18 cellular contexts compared by ENCODE assay signal in genomic region chr3:109926376-109926775, GRCh38.
DNase-seq lines count a peak whose midpoint lies in the region; TF ChIP-seq lines count a peak whose summit lies in the region.
"Had no signal": no experiment of that assay in that cellular context is flagged by ENCODE, and none has a peak within 500 bp of the region (broad histone marks: within the 10 kb centered on the region; RNA-seq: fewer than 3 reads in every experiment).

No MANE protein-coding gene starts in this region.

- no peaks in the 10 kb centered on the region for H3K79me2 ChIP-seq in PC-9 (ENCODE audit: low read depth)
- H3K79me2 ChIP-seq: parathyroid adenoma had no signal

- no TSS peak for BruUV-seq in PC-9 (replicated peaks; lab: Mats Ljungman, UMichigan)

- no peaks in the 10 kb centered on the region for H4K20me1 ChIP-seq in PC-9 (ENCODE audit: insufficient read depth)

- no peak overlapping the region for H2AFZ ChIP-seq in PC-9
- H2AFZ ChIP-seq: parathyroid adenoma had no signal

- no peak overlapping the region for H3K4me3 ChIP-seq in PC-9
- H3K4me3 ChIP-seq: right atrium auricular region, transverse colon had no signal

- no peak for TF ChIP-seq CTCF in PC-9 (conservative IDR thresholded peaks at IDR 0.05)

- no peaks in the 10 kb centered on the region for H3K27me3 ChIP-seq in PC-9 (ENCODE audit: insufficient read depth, low read depth)
- H3K27me3 ChIP-seq: right atrium auricular region, transverse colon had no signal

- H3K9me2 ChIP-seq in PC-9 (ENCODE audit: insufficient read depth), result no peaks in the 10 kb centered on the region

- DNase-seq in ELR (ENCODE audit: low read depth), result peak; percentile 8
- DNase-seq in PC-9, result peak in 1 of 2 experiments; percentile 31
- no peak for DNase-seq in epithelial cell of prostate (ENCODE audit: low read depth, low spot score)
- DNase-seq in foreskin melanocyte, result no peak
- no peak for DNase-seq in GOT3 (lab: John Stamatoyannopoulos, UW)
- no peak for DNase-seq in anterior cingulate cortex (lab: John Stamatoyannopoulos, UW)
- no peak for DNase-seq in ureter (ENCODE audit: low spot score)
- DNase-seq: activated naive CD4-positive, alpha-beta T cell; activated T-cell treated with anti-CD3 and anti-CD28 coated beads, Interleukin-2, amount 50 U/mL, for 24 hours; effector CD4-positive, alpha-beta T cell; NCI-H1105; NCI-H187 treated with DMSO at 0.1 percent for 48 hours; NCI-H226; NCI-H82; stimulated activated CD4-positive, alpha-beta T cell treated with anti-CD3 and anti-CD28 coated beads, Interleukin-2, amount 100 ng/mL, for 24 hours; transverse colon had no signal

- H3K4me1 ChIP-seq in PC-9 (replicated peaks; ENCODE audit: insufficient read depth), result peaks cover 32% of the 10 kb centered on the region
- H3K4me1 ChIP-seq: parathyroid adenoma, right atrium auricular region, transverse colon had no signal

- H3F3A ChIP-seq in PC-9 (ENCODE audit: insufficient read depth, low read depth), result peaks cover 9% of the 10 kb centered on the region

- peak overlapping the region; percentile 3; the same call in 1 of the 2 replicates for H3K4me2 ChIP-seq in PC-9

- POLR2A ChIA-PET in PC-9 (lab: Charles Lee; ENCODE audit: unreplicated experiment), result interaction anchor here (0.6 kb wide), 1 partner anchor 388 kb away, joined by 5 read pairs; no protein-coding TSS in a partner anchor

- no peaks in the 10 kb centered on the region for H3K36me3 ChIP-seq in PC-9 (ENCODE audit: low read depth)
- H3K36me3 ChIP-seq: right atrium auricular region, transverse colon had no signal

- CTCF ChIA-PET in PC-9 (lab: Charles Lee), result no interaction called here

- H3K27ac ChIP-seq in PC-9, result peak overlapping the region; percentile 93
- peak overlapping the region; percentile 87 for H3K27ac ChIP-seq in epithelial cell of prostate
- H3K27ac ChIP-seq: parathyroid adenoma, right atrium auricular region, transverse colon had no signal

- H3K9me3 ChIP-seq in PC-9 (ENCODE audit: insufficient read depth, low read depth), result peaks cover 24% of the 10 kb centered on the region
- H3K9me3 ChIP-seq: right atrium auricular region, transverse colon had no signal

- intact Hi-C loops in PC-9 (cut with micrococcal nuclease; ENCODE audit: unreplicated experiment), result loop anchor here (5.0 to 10.0 kb wide), 4 partner anchors 119 to 1811 kb away; partner anchors contain the start of gene NECTIN3
